11 cellular contexts compared by ENCODE assay signal in genomic region chr17:44901323-44901965, GRCh38. TPM values are rescaled to one million over a fixed set of nuclear protein-coding genes. Genes with fewer than 3 reads are reported as not detected.
DNase-seq lines count a peak whose midpoint lies in the region; ATAC-seq lines count a peak whose summit lies in the region.
"Had no signal": no experiment of that assay in that cellular context is flagged by ENCODE, and none has a peak within 500 bp of the region (broad histone marks: within the 10 kb centered on the region; RNA-seq: fewer than 3 reads in every experiment).

No MANE protein-coding gene starts in this region.

- H3K4me1 Mint-ChIP-seq in CD4-positive, alpha-beta memory T cell: peaks cover 7 to 33% (median 19%) of the 10 kb centered on the region in 4 donors
- peaks cover 20% of the 10 kb centered on the region for H3K4me1 Mint-ChIP-seq in activated T-cell treated with anti-CD3 and anti-CD28 coated beads, Interleukin-2, amount 50 U/mL, for 24 hours (ENCODE audit: low read depth)

- no peak overlapping the region for H3K27ac ChIP-seq in CD4-positive, alpha-beta memory T cell (ENCODE audit: low read depth, low read length)
- H3K27ac ChIP-seq in mesodermal cell (ENCODE audit: low read depth, low read length, severe bottlenecking): peak overlapping the region; percentile 29
- H3K27ac ChIP-seq: body of pancreas had no signal

- H3K36me3 ChIP-seq in CD4-positive, alpha-beta memory T cell (ENCODE audit: insufficient read depth, low read length): no peaks in the 10 kb centered on the region
- H3K36me3 ChIP-seq in mesodermal cell (ENCODE audit: control insufficient read depth, insufficient read depth, low read length): no peaks in the 10 kb centered on the region

- DNase-seq in CD4-positive, alpha-beta memory T cell: no peak
- peak; percentile 77 for DNase-seq in NCI-H1694 (lab: John Stamatoyannopoulos, UW)
- DNase-seq in astrocyte of the hippocampus (ENCODE audit: low read depth, low spot score): peak; percentile 75
- DNase-seq in Kasumi-1 (lab: John Stamatoyannopoulos, UW): no peak
- DNase-seq in activated T-cell treated with anti-CD3 and anti-CD28 coated beads, Interleukin-2, amount 50 U/mL, for 24 hours: no peak
- DNase-seq: body of pancreas, KG1 had no signal

- no peaks in the 10 kb centered on the region for H3K9me3 ChIP-seq in CD4-positive, alpha-beta memory T cell (ENCODE audit: control insufficient read depth in 1 of 2, low read length in 2 of 2)
- H3K9me3 ChIP-seq in mesodermal cell (ENCODE audit: control insufficient read depth, low read length): no peaks in the 10 kb centered on the region
- H3K9me3 ChIP-seq: body of pancreas had no signal

- POLR2A ChIA-PET in CD4-positive, alpha-beta memory T cell (lab: Charles Lee; ENCODE audit: partially characterized antibody): interaction anchor here (3.4 kb wide), 1 partner anchor 120 kb away, joined by 9 read pairs; no protein-coding TSS in a partner anchor

- peaks cover 0 to 10% of the 10 kb centered on the region in 2 donors for H3K36me3 Mint-ChIP-seq in CD4-positive, alpha-beta memory T cell
- H3K36me3 Mint-ChIP-seq in activated T-cell treated with anti-CD3 and anti-CD28 coated beads, Interleukin-2, amount 50 U/mL, for 24 hours (ENCODE audit: low read depth): peaks cover 18% of the 10 kb centered on the region

- H3K4me3 ChIP-seq in CD4-positive, alpha-beta memory T cell (ENCODE audit: low read length in 2 of 2): no peak overlapping the region
- no peak overlapping the region for H3K4me3 ChIP-seq in mesodermal cell (ENCODE audit: extremely low read depth, insufficient read depth, low read length, poor library complexity, severe bottlenecking)
- H3K4me3 ChIP-seq: body of pancreas had no signal

- WGBS in mesodermal cell (ENCODE audit: insufficient coverage in 2 of 2), 2 experiments: 90% methylated on average over 3 of the region's 5 CpGs; no CpG with 5 or more reads in 1 of the 2 experiments

- intact Hi-C loops in CD4-positive, alpha-beta memory T cell (cut with micrococcal nuclease): no loop called here

- CTCF ChIA-PET in CD4-positive, alpha-beta memory T cell (lab: Charles Lee; ENCODE audit: partially characterized antibody): interaction anchor here (1.4 to 1.5 kb wide), 3 partner anchors 10 to 22 kb away, joined by 3 to 5 read pairs (median 3); no protein-coding TSS in a partner anchor

- H3K27me3 Mint-ChIP-seq in CD4-positive, alpha-beta memory T cell: peaks cover 3 to 9% of the 10 kb centered on the region in 2 donors
- H3K27me3 Mint-ChIP-seq in activated T-cell treated with anti-CD3 and anti-CD28 coated beads, Interleukin-2, amount 50 U/mL, for 24 hours: peaks cover 5% of the 10 kb centered on the region

- peak overlapping the region; percentile 4 to 100 (median 53) for H3K27ac Mint-ChIP-seq in CD4-positive, alpha-beta memory T cell
- H3K27ac Mint-ChIP-seq in activated T-cell treated with anti-CD3 and anti-CD28 coated beads, Interleukin-2, amount 50 U/mL, for 24 hours: no peak overlapping the region

- H3K9me3 Mint-ChIP-seq in CD4-positive, alpha-beta memory T cell: peaks cover 0 to 3% (median 0%) of the 10 kb centered on the region in 8 donors
- H3K9me3 Mint-ChIP-seq in activated T-cell treated with anti-CD3 and anti-CD28 coated beads, Interleukin-2, amount 50 U/mL, for 24 hours: no peaks in the 10 kb centered on the region

- ATAC-seq in GM21528 (IDR thresholded peaks at IDR 0.05; ENCODE audit: low FRiP score, unreplicated experiment) (no peak), GM19035 (IDR thresholded peaks at IDR 0.05; ENCODE audit: unreplicated experiment) (no peak)
- ATAC-seq: body of pancreas had no signal

- peak overlapping the region in 1 of 8 donors; percentile 41 for H3K4me3 Mint-ChIP-seq in CD4-positive, alpha-beta memory T cell
- H3K4me3 Mint-ChIP-seq in activated T-cell treated with anti-CD3 and anti-CD28 coated beads, Interleukin-2, amount 50 U/mL, for 24 hours: no peak overlapping the region

- no peaks in the 10 kb centered on the region for H3K27me3 ChIP-seq in CD4-positive, alpha-beta memory T cell (ENCODE audit: insufficient read depth, low read length)
- H3K27me3 ChIP-seq: body of pancreas had no signal

- peaks cover 21% of the 10 kb centered on the region for H3K4me1 ChIP-seq in CD4-positive, alpha-beta memory T cell (ENCODE audit: insufficient read depth, low read length)
- H3K4me1 ChIP-seq in mesodermal cell (ENCODE audit: control insufficient read depth, insufficient read depth, low read length, poor library complexity, severe bottlenecking): peaks cover 42% of the 10 kb centered on the region

RNA-seq across cellular contexts. Expression of gene EFTUD2, which starts 2.2 kb away (rescaled TPM):
- total RNA-seq in CD4-positive, alpha-beta memory T cell: 100 to 1,000 TPM in 1 of 2 experiments, 10 to 100 TPM in 1; 98.9 to 101 TPM
- 10 to 100 TPM; 82.2 to 82.3 TPM for polyA plus RNA-seq in CD4-positive, alpha-beta memory T cell
- polyA plus RNA-seq in mesodermal cell (2013, experiment 1 of 2): 103 TPM
- 107 TPM for polyA plus RNA-seq in mesodermal cell (2013, experiment 2 of 2)

RNA-seq across cellular contexts. Expression of gene GFAP, which starts 13.9 kb away (rescaled TPM):
- not detected for total RNA-seq in CD4-positive, alpha-beta memory T cell
- under 1 TPM in 1 of 2 donors, not detected in 1; 0.16 TPM for polyA plus RNA-seq in CD4-positive, alpha-beta memory T cell
- 0.55 TPM for polyA plus RNA-seq in mesodermal cell (2013, experiment 1 of 2)
- polyA plus RNA-seq in mesodermal cell (2013, experiment 2 of 2): 0.20 TPM

RNA-seq across cellular contexts. Expression of gene KIF18B, which starts 46.1 kb away (rescaled TPM):
- not detected for total RNA-seq in CD4-positive, alpha-beta memory T cell
- not detected for polyA plus RNA-seq in CD4-positive, alpha-beta memory T cell
- 18.7 TPM for polyA plus RNA-seq in mesodermal cell (2013, experiment 1 of 2)
- 19.9 TPM for polyA plus RNA-seq in mesodermal cell (2013, experiment 2 of 2)

RNA-seq across cellular contexts. Expression of gene HIGD1B, which starts 53.8 kb away (rescaled TPM):
- total RNA-seq in CD4-positive, alpha-beta memory T cell: not detected
- polyA plus RNA-seq in CD4-positive, alpha-beta memory T cell: not detected
- polyA plus RNA-seq in mesodermal cell (2013, experiment 1 of 2): not detected
- not detected for polyA plus RNA-seq in mesodermal cell (2013, experiment 2 of 2)
- polyA plus RNA-seq: keratinocyte had no signal

Comparison
In these comparisons a context has a peak if more than half of its experiments do, and no peak if none do; other contexts are left out.
1. DNase-seq: peak in NCI-H1694 (single experiment) and astrocyte of the hippocampus (single experiment); none in CD4-positive, alpha-beta memory T cell (0 of 5), Kasumi-1 (0 of 2) and activated T-cell treated with anti-CD3 and anti-CD28 coated beads, Interleukin-2, amount 50 U/mL, for 24 hours (single experiment).